Comparison of ENCODE assay signal across 10 cellular contexts in the genomic region with DNA sequence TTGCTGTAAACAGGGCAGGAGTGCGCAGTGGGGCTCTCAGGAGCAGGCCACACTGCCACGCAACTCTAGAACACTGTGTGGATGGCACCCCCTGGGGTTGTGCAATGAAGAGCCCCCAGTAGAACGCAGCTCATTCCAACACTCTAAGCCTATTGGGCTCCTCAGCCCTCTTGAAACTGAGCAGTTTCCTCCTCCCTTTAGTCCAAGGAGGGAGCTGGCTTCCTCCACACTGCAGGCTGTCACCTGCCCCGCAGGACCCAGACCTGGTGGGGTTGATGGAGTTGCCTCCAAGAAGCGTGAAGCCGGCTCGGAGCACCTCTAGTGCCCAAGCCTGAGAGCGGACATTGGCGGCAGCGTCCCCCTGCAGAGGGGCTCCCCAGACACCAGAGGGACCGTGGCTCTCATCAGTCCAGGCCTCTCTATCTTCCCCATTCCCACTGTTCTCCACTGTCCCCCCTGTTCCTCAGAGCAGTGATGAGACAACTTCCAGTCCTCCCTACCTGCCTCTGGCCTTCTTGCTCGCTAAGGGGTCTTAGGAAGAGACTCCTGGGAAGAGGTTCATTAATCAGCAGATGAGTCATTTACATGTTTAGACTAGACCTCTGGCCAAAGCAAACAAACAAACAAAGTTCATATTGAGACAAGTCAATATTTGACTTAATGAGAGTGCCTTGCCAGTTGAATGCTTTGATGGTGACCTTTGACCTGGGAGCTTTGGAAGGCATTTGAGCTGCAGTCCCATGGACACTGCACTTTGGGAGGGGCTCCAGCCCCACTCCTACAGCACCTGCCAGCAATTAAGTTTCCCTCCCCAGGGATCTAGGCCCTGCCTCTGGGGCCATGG.
DNase-seq lines count a peak whose midpoint lies in the region; ATAC-seq and TF ChIP-seq lines count a peak whose summit lies in the region.
"Had no signal": no experiment of that assay in that cellular context is flagged by ENCODE, and none has a peak within 500 bp of the region (broad histone marks: within the 10 kb centered on the region; RNA-seq: fewer than 3 reads in every experiment).

No MANE protein-coding gene starts in this region.

- no peak for TF ChIP-seq POLR2A in suprapubic skin (IDR thresholded peaks at IDR 0.05)

- DNase-seq in DMS53 (lab: John Stamatoyannopoulos, UW), result peak; percentile 87
- DNase-seq in NCI-H1092 (lab: John Stamatoyannopoulos, UW), result peak; percentile 50
- DNase-seq in chondrocyte (ENCODE audit: low spot score), result peak; percentile 88
- no peak for DNase-seq in omental fat pad (ENCODE audit: low spot score)
- no peak for DNase-seq in suprapubic skin (ENCODE audit: low spot score in 2 of 2)
- no peak for DNase-seq in NCI-H128 (lab: John Stamatoyannopoulos, UW; ENCODE audit: unreplicated experiment)
- DNase-seq: foreskin fibroblast had no signal

- H3K9me3 ChIP-seq in suprapubic skin, result no peaks in the 10 kb centered on the region

- ATAC-seq in omental fat pad (ENCODE audit: low FRiP score), result peak; percentile 30
- no peak for ATAC-seq in HG02678 (IDR thresholded peaks at IDR 0.05; ENCODE audit: unreplicated experiment)
- ATAC-seq in GM21737 (IDR thresholded peaks at IDR 0.05; ENCODE audit: unreplicated experiment), result no peak

- H3K4me1 Mint-ChIP-seq in chondrocyte (ENCODE audit: low read depth), result peaks cover 16% of the 10 kb centered on the region

- H3K4me3 ChIP-seq in suprapubic skin, result no peak overlapping the region

- 94% methylated on average over 12 of the region's 12 CpGs for WGBS in suprapubic skin

- TF ChIP-seq EP300 in suprapubic skin (IDR thresholded peaks at IDR 0.05), result no peak

- H3K27me3 ChIP-seq in suprapubic skin, result no peaks in the 10 kb centered on the region

- H3K4me3 Mint-ChIP-seq in chondrocyte (ENCODE audit: unreplicated experiment), result no peak overlapping the region
- H3K4me3 Mint-ChIP-seq: dendritic cell treated with granulocyte-macrophage colony-stimulating factor and Interleukin-4, amounts not matched to agents 40 ng/mL and 50 ng/mL, for 4 days had no signal

- peaks cover 7% of the 10 kb centered on the region for H3K9me3 Mint-ChIP-seq in chondrocyte (ENCODE audit: low read depth)

- no peak overlapping the region for H3K27ac ChIP-seq in suprapubic skin

- H3K36me3 Mint-ChIP-seq in chondrocyte (ENCODE audit: low read depth), result peaks cover 4% of the 10 kb centered on the region

- no peak for TF ChIP-seq CTCF in chondrocyte (IDR thresholded peaks at IDR 0.05)
- TF ChIP-seq CTCF in omental fat pad (IDR thresholded peaks at IDR 0.05), result no peak
- no peak for TF ChIP-seq CTCF in suprapubic skin (IDR thresholded peaks at IDR 0.05)

- no peak overlapping the region for H3K27ac Mint-ChIP-seq in chondrocyte (ENCODE audit: unreplicated experiment)
- H3K27ac Mint-ChIP-seq: dendritic cell treated with granulocyte-macrophage colony-stimulating factor and Interleukin-4, amounts not matched to agents 40 ng/mL and 50 ng/mL, for 4 days had no signal

- peaks cover 7% of the 10 kb centered on the region for H3K4me1 ChIP-seq in suprapubic skin

- no peaks in the 10 kb centered on the region for H3K27me3 Mint-ChIP-seq in chondrocyte (ENCODE audit: low read depth)
- H3K27me3 Mint-ChIP-seq: dendritic cell treated with granulocyte-macrophage colony-stimulating factor and Interleukin-4, amounts not matched to agents 40 ng/mL and 50 ng/mL, for 4 days had no signal

- no peaks in the 10 kb centered on the region for H3K36me3 ChIP-seq in suprapubic skin

Comparison
In these comparisons a context has a peak if more than half of its experiments do, and no peak if none do; other contexts are left out.
1. DNase-seq: peak in DMS53 (single experiment), NCI-H1092 (single experiment) and chondrocyte (single experiment); none in omental fat pad (single experiment), suprapubic skin (0 of 2) and NCI-H128 (single experiment).